10 cellular contexts compared by ENCODE assay signal in the genomic region with DNA sequence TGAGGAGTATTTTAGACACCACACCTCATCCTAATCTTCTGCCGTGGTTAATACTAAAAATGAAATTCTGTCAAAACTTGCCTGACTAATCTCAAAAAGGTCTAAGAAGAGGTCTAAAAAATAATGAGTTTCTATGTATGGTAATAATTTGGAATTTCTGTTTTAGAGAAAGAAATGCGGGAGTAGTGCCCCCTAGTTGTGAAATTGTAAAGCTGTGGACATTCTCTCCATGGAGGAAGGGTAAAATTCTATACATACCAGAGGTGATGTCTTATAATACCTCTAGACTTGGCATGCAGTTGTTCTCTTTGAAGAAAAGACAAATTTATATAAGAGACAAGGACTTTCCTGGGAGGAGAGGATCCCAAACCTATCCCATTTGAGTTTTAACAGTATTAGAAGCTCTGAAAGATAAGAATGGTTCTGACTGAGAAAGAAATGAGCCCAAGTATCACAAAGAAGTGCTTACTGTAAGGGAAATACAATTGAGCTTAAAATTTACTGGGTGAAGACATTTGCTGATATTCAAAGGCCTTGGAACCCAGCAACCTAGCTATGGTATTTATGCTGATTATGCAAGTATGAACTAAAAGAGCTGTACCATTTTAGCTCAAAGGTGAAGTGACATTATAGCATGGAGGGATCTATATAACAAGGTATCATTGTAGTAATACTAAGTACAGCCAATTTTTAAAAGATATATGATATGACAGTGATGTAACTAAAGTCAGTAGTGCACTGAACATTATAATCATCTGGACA. TPM values are rescaled to one million over a fixed set of nuclear protein-coding genes. Genes with fewer than 3 reads are reported as not detected.
DNase-seq lines count a peak whose midpoint lies in the region; ATAC-seq and TF ChIP-seq lines count a peak whose summit lies in the region.
"Had no signal": no experiment of that assay in that cellular context is flagged by ENCODE, and none has a peak within 500 bp of the region (broad histone marks: within the 10 kb centered on the region; RNA-seq: fewer than 3 reads in every experiment).

No MANE protein-coding gene starts in this region.

- H3K27me3 ChIP-seq in Peyer's patch (no peaks in the 10 kb centered on the region), thoracic aorta (replicated peaks; ENCODE audit: insufficient read depth) (no peaks in the 10 kb centered on the region)

- no peak for TF ChIP-seq POLR2A in Peyer's patch (IDR thresholded peaks at IDR 0.05)

- DNase-seq in SIG-M5 treated with dmso at 0.1 percent for 504 hours (lab: John Stamatoyannopoulos, UW; ENCODE audit: unreplicated experiment) (peak; percentile 5), SIG-M5 (lab: John Stamatoyannopoulos, UW) (no peak), Peyer's patch (no peak), fibroblast of the aortic adventitia (ENCODE audit: low read depth) (peak; percentile 21), thoracic aorta (ENCODE audit: low spot score) (no peak), T-helper 9 cell (no peak), NOMO-1 treated with DMSO at 0.1 percent for 48 hours (lab: John Stamatoyannopoulos, UW; ENCODE audit: unreplicated experiment) (no peak)

- H3K27ac ChIP-seq in Peyer's patch (no peak overlapping the region), thoracic aorta (no peak overlapping the region)
- H3K27ac ChIP-seq: sigmoid colon had no signal

- H3K36me3 ChIP-seq in Peyer's patch (no peaks in the 10 kb centered on the region), thoracic aorta (no peaks in the 10 kb centered on the region)
- H3K36me3 ChIP-seq: sigmoid colon had no signal

- H3K4me3 ChIP-seq in Peyer's patch, result no peak overlapping the region
- no peak overlapping the region for H3K4me3 ChIP-seq in fibroblast of the aortic adventitia (ENCODE audit: low read depth, low read length)
- H3K4me3 ChIP-seq in thoracic aorta, result no peak overlapping the region
- H3K4me3 ChIP-seq: sigmoid colon had no signal

- H3K4me1 ChIP-seq in Peyer's patch (peaks cover 0 to 5% (median 0%) of the 10 kb centered on the region in 4 donors), thoracic aorta (ENCODE audit: control insufficient read depth in 1 of 2, low read depth in 2 of 2) (no peaks in the 10 kb centered on the region)

- H3K9me3 ChIP-seq in Peyer's patch (no peaks in the 10 kb centered on the region), thoracic aorta (no peaks in the 10 kb centered on the region)
- H3K9me3 ChIP-seq: sigmoid colon had no signal

- ATAC-seq in thoracic aorta (ENCODE audit: insufficient number of reproducible peaks, low FRiP score, low read depth), result no peak
- ATAC-seq in HG02938 (IDR thresholded peaks at IDR 0.05; ENCODE audit: unreplicated experiment), result no peak

- TF ChIP-seq CTCF in Peyer's patch (IDR thresholded peaks at IDR 0.05), result peak in 4 of 6 experiments; percentile 21 to 40 (median 34)
- TF ChIP-seq CTCF in fibroblast of the aortic adventitia (IDR thresholded peaks at IDR 0.05; ENCODE audit: insufficient read depth, low read length), result peak; percentile 58
- peak; percentile 10 for TF ChIP-seq CTCF in thoracic aorta (IDR thresholded peaks at IDR 0.05)

RNA-seq across cellular contexts. Expression of a gene that starts 5.1 kb away (rescaled TPM):
- total RNA-seq in Peyer's patch (1 to 10 TPM in 3 of 4 donors, not detected in 1; 1.5 to 6.6 (median 3.9) TPM), fibroblast of the aortic adventitia (ENCODE audit: low replicate concordance) (0.65 and 1.5 TPM in 2 replicates), thoracic aorta (1 to 10 TPM in 1 of 2 donors, under 1 TPM in 1; 0.14 to 1.8 TPM)
- total RNA-seq: CD4-positive, CD25-positive, alpha-beta regulatory T cell had no signal

Comparison
In these comparisons a context has a peak if more than half of its experiments do, and no peak if none do; other contexts are left out.
1. DNase-seq: peak in SIG-M5 treated with dmso at 0.1 percent for 504 hours (single experiment) and fibroblast of the aortic adventitia (single experiment); none in SIG-M5 (single experiment), Peyer's patch (0 of 3), thoracic aorta (single experiment), T-helper 9 cell (single experiment) and NOMO-1 treated with DMSO at 0.1 percent for 48 hours (single experiment).
2. Peak in every context shown above with its lines, with median percentiles within 50 percentile points of each other: CTCF ChIP-seq.